8 cellular contexts compared by ENCODE assay signal in genomic region chr11:57345555-57346151, GRCh38. TPM values are rescaled to one million over a fixed set of nuclear protein-coding genes. Genes with fewer than 3 reads are reported as not detected.
A peak's percentile ranks its signal among the peaks of the same experiment; 100 is the strongest.
DNase-seq lines count a peak whose midpoint lies in the region; ATAC-seq and TF ChIP-seq lines count a peak whose summit lies in the region.

No MANE protein-coding gene starts in this region.

- peak; percentile 73 for TF ChIP-seq CTCF in CD4-positive, alpha-beta T cell (IDR thresholded peaks at IDR 0.05)
- TF ChIP-seq CTCF in OCI-LY3 (IDR thresholded peaks at IDR 0.05; ENCODE audit: low read depth, low read length): peak; percentile 86
- peak; percentile 90 for TF ChIP-seq CTCF in neural crest cell (conservative IDR thresholded peaks at IDR 0.05)
- TF ChIP-seq CTCF in testis (IDR thresholded peaks at IDR 0.05): peak; percentile 10 to 87 (median 79)

- no peaks in the 10 kb centered on the region for H3K27me3 Mint-ChIP-seq in CD4-positive, alpha-beta T cell
- H3K27me3 Mint-ChIP-seq in neural crest cell (ENCODE audit: low read depth): no peaks in the 10 kb centered on the region

- H3K36me3 Mint-ChIP-seq in CD4-positive, alpha-beta T cell (ENCODE audit: low read depth): no peaks in the 10 kb centered on the region
- H3K36me3 Mint-ChIP-seq in neural crest cell (ENCODE audit: low read depth): no peaks in the 10 kb centered on the region

- WGBS in testis, 2 donors: 19 to 29% methylated on average over 11 of the region's 11 CpGs

- H3K79me2 ChIP-seq in OCI-LY3 (ENCODE audit: low read length): no peaks in the 10 kb centered on the region

- H2AFZ ChIP-seq in OCI-LY3 (ENCODE audit: low read depth, low read length): peak overlapping the region; percentile 66

- CTCF ChIA-PET in CD4-positive, alpha-beta T cell (lab: Charles Lee): interaction anchor here (0.6 to 1.2 kb wide), 8 partner anchors 25 to 298 kb away, joined by 3 to 6 read pairs (median 4); no protein-coding TSS in a partner anchor

- no peak overlapping the region for H3K27ac ChIP-seq in CD4-positive, alpha-beta T cell (ENCODE audit: low read depth, low read length)
- H3K27ac ChIP-seq in OCI-LY3 (ENCODE audit: low read length) (no peak overlapping the region), testis (no peak overlapping the region)

- peak; percentile 52 to 72 (median 62) for DNase-seq in CD4-positive, alpha-beta T cell
- DNase-seq in HUDEP-2 (lab: John Stamatoyannopoulos, UW; ENCODE audit: unreplicated experiment in 76 of 76): peak in 63 of 76 experiments; percentile 10 to 75 (median 50)
- peak; percentile 49 for DNase-seq in activated T-cell treated with anti-CD3 and anti-CD28 coated beads for 48 hours (ENCODE audit: low read depth)
- peak; percentile 38 for DNase-seq in fibroblast of gingiva (ENCODE audit: low read depth)
- peak; percentile 66 for DNase-seq in neural crest cell (ENCODE audit: low read depth, low spot score)
- peak; percentile 87 for DNase-seq in testis

- H3K4me2 ChIP-seq in OCI-LY3 (ENCODE audit: low read length): peak overlapping the region; percentile 59

- H3K4me1 ChIP-seq in OCI-LY3 (ENCODE audit: low read length) (peaks cover 35% of the 10 kb centered on the region), testis (no peaks in the 10 kb centered on the region)

- no peaks in the 10 kb centered on the region for H3K27me3 ChIP-seq in CD4-positive, alpha-beta T cell (ENCODE audit: control insufficient read depth, insufficient read depth, low read length)
- no peaks in the 10 kb centered on the region for H3K27me3 ChIP-seq in OCI-LY3 (ENCODE audit: low read depth, low read length)
- no peaks in the 10 kb centered on the region for H3K27me3 ChIP-seq in testis

- TF ChIP-seq POLR2A in testis (IDR thresholded peaks at IDR 0.05): no peak

- intact Hi-C loops in CD4-positive, alpha-beta T cell (cut with DNase I, micrococcal nuclease): loop anchor here (1.0 to 10.0 kb wide), 8 partner anchors 82 to 1442 kb away; partner anchors contain the start of gene SLC43A3 (in 1 of the 2)
- intact Hi-C loops in testis (cut with DNase I; ENCODE audit: low total_unique reads): no loop called here

- H3K9me3 Mint-ChIP-seq in CD4-positive, alpha-beta T cell: no peaks in the 10 kb centered on the region
- no peaks in the 10 kb centered on the region for H3K9me3 Mint-ChIP-seq in neural crest cell

- H3K4me3 ChIP-seq in OCI-LY3 (ENCODE audit: low read length) (peak overlapping the region; percentile 36), testis (no peak overlapping the region)

- H4K20me1 ChIP-seq in OCI-LY3 (ENCODE audit: insufficient read depth, low read length): no peaks in the 10 kb centered on the region

- POLR2A ChIA-PET in CD4-positive, alpha-beta T cell (lab: Charles Lee): interaction anchor here (1.0 to 1.1 kb wide), 2 partner anchors 21 to 112 kb away, joined by 3 to 7 read pairs; partner anchors contain the start of gene TNKS1BP1

- peaks cover 4% of the 10 kb centered on the region for H3K4me1 Mint-ChIP-seq in CD4-positive, alpha-beta T cell (ENCODE audit: low read depth)
- peaks cover 21% of the 10 kb centered on the region for H3K4me1 Mint-ChIP-seq in neural crest cell

- ATAC-seq in CD4-positive, alpha-beta T cell (ENCODE audit: poor library complexity): peak; percentile 93
- ATAC-seq in GM19395 (IDR thresholded peaks at IDR 0.05; ENCODE audit: unreplicated experiment): peak; percentile 72

- peak overlapping the region; percentile 10; the same call in 1 of the 2 replicates for H3K9ac ChIP-seq in OCI-LY3 (ENCODE audit: low read length)

- H3K4me3 Mint-ChIP-seq in CD4-positive, alpha-beta T cell: no peak overlapping the region
- H3K4me3 Mint-ChIP-seq in neural crest cell: no peak overlapping the region

- no peaks in the 10 kb centered on the region for H3K9me3 ChIP-seq in CD4-positive, alpha-beta T cell (ENCODE audit: control insufficient read depth, low read length)
- H3K9me3 ChIP-seq in OCI-LY3 (ENCODE audit: insufficient read depth, low read length) (no peaks in the 10 kb centered on the region), testis (no peaks in the 10 kb centered on the region)

- no peak overlapping the region for H3K27ac Mint-ChIP-seq in CD4-positive, alpha-beta T cell
- H3K27ac Mint-ChIP-seq in neural crest cell (ENCODE audit: unreplicated experiment): peak overlapping the region; percentile 93

- no peaks in the 10 kb centered on the region for H3K36me3 ChIP-seq in OCI-LY3 (replicated peaks; ENCODE audit: low read depth, low read length)
- H3K36me3 ChIP-seq in testis (ENCODE audit: low read depth, missing control alignments): no peaks in the 10 kb centered on the region

RNA-seq across cellular contexts. Expression of gene P2RX3, which starts 7.5 kb away (rescaled TPM):
- total RNA-seq in CD4-positive, alpha-beta T cell: not detected
- total RNA-seq in neural crest cell: 14.3 and 15.5 TPM in 2 replicates
- 1 to 10 TPM; 2.5 to 3.3 TPM for total RNA-seq in testis
- polyA plus RNA-seq in testis (ENCODE audit: insufficient read depth, low read depth, low replicate concordance): 8.5 TPM

RNA-seq across cellular contexts. Expression of gene SSRP1, which starts 10.0 kb away (rescaled TPM):
- 10 to 100 TPM; 36.7 to 41.2 TPM for total RNA-seq in CD4-positive, alpha-beta T cell
- total RNA-seq in neural crest cell: 280 TPM in 2 replicates
- 100 to 1,000 TPM in 1 of 2 donors, 10 to 100 TPM in 1; 89.1 to 111 TPM for total RNA-seq in testis
- 104 TPM for polyA plus RNA-seq in testis (ENCODE audit: insufficient read depth, low read depth, low replicate concordance)

RNA-seq across cellular contexts. Expression of gene TNKS1BP1, which starts 20.9 kb away (rescaled TPM):
- 10 to 100 TPM; 12.9 to 13.2 TPM for total RNA-seq in CD4-positive, alpha-beta T cell
- total RNA-seq in neural crest cell (105 and 114 TPM in 2 replicates), testis (10 to 100 TPM; 85.2 to 99.4 TPM)
- polyA plus RNA-seq in testis (ENCODE audit: insufficient read depth, low read depth, low replicate concordance): 62.3 TPM

RNA-seq across cellular contexts. Expression of gene PRG3, which starts 35.3 kb away (rescaled TPM):
- not detected for total RNA-seq in CD4-positive, alpha-beta T cell
- total RNA-seq in neural crest cell: not detected in 2 replicates
- not detected for total RNA-seq in testis
- polyA plus RNA-seq in testis (ENCODE audit: insufficient read depth, low read depth, low replicate concordance): not detected

RNA-seq across cellular contexts. Expression of gene PRG2, which starts 44.8 kb away (rescaled TPM):
- 1 to 10 TPM in 1 of 2 experiments, under 1 TPM in 1; 0.53 to 1.1 TPM for total RNA-seq in CD4-positive, alpha-beta T cell
- total RNA-seq in neural crest cell: 0.23 TPM in 1 of 2 replicates, not detected in the other
- total RNA-seq in testis: not detected
- not detected for polyA plus RNA-seq in testis (ENCODE audit: insufficient read depth, low read depth, low replicate concordance)
